In the genomic region with DNA sequence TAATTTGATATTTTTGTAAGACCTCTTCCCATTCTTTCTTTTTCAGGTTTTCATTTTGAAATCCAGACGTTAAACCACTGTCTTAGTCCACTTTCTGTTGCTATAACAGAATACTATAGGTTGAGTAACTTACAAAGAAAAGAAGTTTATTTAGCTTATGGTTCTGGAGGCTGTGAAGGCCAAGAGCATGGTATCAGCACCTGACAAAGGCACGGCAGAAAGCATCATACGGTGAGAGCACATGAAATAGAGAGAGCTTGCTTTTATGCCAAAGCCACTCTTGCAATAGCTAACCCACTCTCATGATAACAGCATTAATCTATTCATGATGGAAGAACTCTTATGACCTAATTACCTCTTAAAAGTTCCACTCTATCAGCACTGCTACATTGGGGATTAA, we compare ENCODE assay signal across 38 cellular contexts.
"Had no signal": no experiment of that assay in that cellular context is flagged by ENCODE, and none has a peak within 500 bp of the region (broad histone marks: within the 10 kb centered on the region; RNA-seq: fewer than 3 reads in every experiment).

No MANE protein-coding gene starts in this region.

- H3K27me3 ChIP-seq: adrenal gland, ascending aorta, body of pancreas, brain microvascular endothelial cell, breast epithelium, cardiac muscle cell had no signal

- H3K9me3 ChIP-seq: adrenal gland, body of pancreas had no signal

- H3K27ac Mint-ChIP-seq: activated naive CD4-positive, alpha-beta T cell treated with anti-CD3 and anti-CD28 coated beads for 36 hours; activated naive CD4-positive, alpha-beta T cell treated with anti-CD3 and anti-CD28 coated beads, Interleukin-2, amount 10 ng/mL, durations not matched to agents 7 days and 5 days; activated naive CD4-positive, alpha-beta T cell treated with anti-CD3 and anti-CD28 coated beads, Interleukin-2, amount 50 U/mL, for 24 hours; activated naive CD4-positive, alpha-beta T cell treated with anti-CD3 and anti-CD28 coated beads, Interleukin-2, amount 50 U/mL, for 72 hours; activated naive CD8-positive, alpha-beta T cell; activated naive CD8-positive, alpha-beta T cell treated with anti-CD3 and anti-CD28 coated beads for 36 hours; activated naive CD8-positive, alpha-beta T cell treated with anti-CD3 and anti-CD28 coated beads, Interleukin-2, amount 10 ng/mL, durations not matched to agents 7 days and 5 days; activated naive CD8-positive, alpha-beta T cell treated with anti-CD3 and anti-CD28 coated beads, Interleukin-2, amount 50 U/mL, for 24 hours; activated T-cell treated with anti-CD3 and anti-CD28 coated beads, Interleukin-2, amount 50 U/mL, for 24 hours; activated T-cell treated with anti-CD3 and anti-CD28 coated beads, Interleukin-2, amount 50 U/mL, for 72 hours; activated T-helper 1 cell treated with anti-CD3 and anti-CD28 coated beads, Interleukin-12 subunit alpha, Interleukin-12 subunit beta, Interleukin-2, Interleukin-4 antibody, amounts not matched to agents 30 ng/mL and 10 ng/mL and 1 ng/mL, durations not matched to agents 14 hours and 24 hours and 36 hours; activated T-helper 17 cell treated with anti-CD3 and anti-CD28 coated beads, Interleukin-2, amount 50 U/mL, for 72 hours; activated T-helper 2 cell treated with anti-CD3 and anti-CD28 coated beads, Interferon-gamma antibody, Interleukin-2, Interleukin-4, amounts not matched to agents 10 μg/mL and 5 μg/mL and 100 μg/mL, durations not matched to agents 14 hours and 24 hours and 36 hours; brain had no signal

- H3K4me3 ChIP-seq: adrenal gland, ascending aorta, body of pancreas, breast epithelium, cardiac muscle cell had no signal

- H3K36me3 ChIP-seq: adrenal gland, ascending aorta, brain microvascular endothelial cell, breast epithelium, cardiac muscle cell had no signal

- DNase-seq: activated effector memory CD4-positive, alpha-beta T cell treated with anti-CD3 and anti-CD28 coated beads, Interleukin-2, amount 50 U/mL, for 16 hours; activated effector memory CD4-positive, alpha-beta T cell treated with Interleukin-2 at 50 U/mL for 16 hours; activated gamma-delta T cell; activated gamma-delta T cell treated with Interleukin-2 at 50 U/mL for 16 hours; activated naive CD4-positive, alpha-beta T cell; activated naive CD4-positive, alpha-beta T cell treated with anti-CD3 and anti-CD28 coated beads for 36 hours; activated naive CD4-positive, alpha-beta T cell treated with anti-CD3 and anti-CD28 coated beads, Interleukin-2, amount 10 ng/mL, durations not matched to agents 7 days and 5 days; activated naive CD4-positive, alpha-beta T cell treated with anti-CD3 and anti-CD28 coated beads, Interleukin-2, amount 50 U/mL, for 16 hours; activated naive CD4-positive, alpha-beta T cell treated with Interleukin-2 at 50 U/mL for 16 hours; activated naive CD8-positive, alpha-beta T cell treated with anti-CD3 and anti-CD28 coated beads for 36 hours; activated naive CD8-positive, alpha-beta T cell treated with anti-CD3 and anti-CD28 coated beads, Interleukin-2, amount 10 ng/mL, durations not matched to agents 7 days and 5 days; activated naive CD8-positive, alpha-beta T cell treated with anti-CD3 and anti-CD28 coated beads, Interleukin-2, amount 50 U/mL, for 24 hours; activated T-cell treated with anti-CD3 and anti-CD28 coated beads, Interleukin-2, amount 50 U/mL, for 1 hour; activated T-cell treated with anti-CD3 and anti-CD28 coated beads, Interleukin-2, amount 50 U/mL, for 24 hours; activated T-cell treated with anti-CD3 and anti-CD28 coated beads, Interleukin-2, amount 50 U/mL, for 4 hours; activated T-cell treated with anti-CD3 and anti-CD28 coated beads, Interleukin-2, amount 50 U/mL, for 48 hours; activated T-cell treated with anti-CD3 and anti-CD28 coated beads, Interleukin-2, amount 50 U/mL, for 72 hours; adrenal gland; amygdala; anterior cingulate cortex; aorta; body of pancreas; caudate nucleus; central memory CD4-positive, alpha-beta T cell; cerebellar nuclear complex had no signal

- ATAC-seq: activated naive CD4-positive, alpha-beta T cell treated with anti-CD3 and anti-CD28 coated beads, Interleukin-2, amount 50 U/mL, for 72 hours; activated naive CD8-positive, alpha-beta T cell treated with anti-CD3 and anti-CD28 coated beads, Interleukin-2, amount 50 U/mL, for 24 hours; activated T-cell treated with anti-CD3 and anti-CD28 coated beads, Interleukin-2, amount 50 U/mL, for 4 hours; activated T-cell treated with anti-CD3 and anti-CD28 coated beads, Interleukin-2, amount 50 U/mL, for 72 hours; activated T-helper 17 cell treated with anti-CD3 and anti-CD28 coated beads, Interleukin-2, amount 50 U/mL, for 72 hours; body of pancreas had no signal

- H3K4me3 Mint-ChIP-seq: activated naive CD4-positive, alpha-beta T cell treated with anti-CD3 and anti-CD28 coated beads for 36 hours; activated naive CD4-positive, alpha-beta T cell treated with anti-CD3 and anti-CD28 coated beads, Interleukin-2, amount 10 ng/mL, durations not matched to agents 7 days and 5 days; activated naive CD4-positive, alpha-beta T cell treated with anti-CD3 and anti-CD28 coated beads, Interleukin-2, amount 50 U/mL, for 24 hours; activated naive CD8-positive, alpha-beta T cell; activated naive CD8-positive, alpha-beta T cell treated with anti-CD3 and anti-CD28 coated beads for 36 hours; activated naive CD8-positive, alpha-beta T cell treated with anti-CD3 and anti-CD28 coated beads, Interleukin-2, amount 10 ng/mL, durations not matched to agents 7 days and 5 days; activated naive CD8-positive, alpha-beta T cell treated with anti-CD3 and anti-CD28 coated beads, Interleukin-2, amount 50 U/mL, for 24 hours; activated T-cell treated with anti-CD3 and anti-CD28 coated beads, Interleukin-2, amount 50 U/mL, for 24 hours; activated T-cell treated with anti-CD3 and anti-CD28 coated beads, Interleukin-2, amount 50 U/mL, for 4 hours; activated T-cell treated with anti-CD3 and anti-CD28 coated beads, Interleukin-2, amount 50 U/mL, for 72 hours; activated T-helper 1 cell treated with anti-CD3 and anti-CD28 coated beads, Interleukin-12 subunit alpha, Interleukin-12 subunit beta, Interleukin-2, Interleukin-4 antibody, amounts not matched to agents 30 ng/mL and 10 ng/mL and 1 ng/mL, durations not matched to agents 14 hours and 24 hours and 36 hours; activated T-helper 17 cell treated with anti-CD3 and anti-CD28 coated beads, Interleukin-2, amount 50 U/mL, for 72 hours; brain; central memory CD8-positive, alpha-beta T cell had no signal

- H3K27ac ChIP-seq: adrenal gland, ascending aorta, body of pancreas, brain microvascular endothelial cell, breast epithelium, cardiac muscle cell had no signal

- H3K4me1 ChIP-seq: adrenal gland, ascending aorta, body of pancreas, breast epithelium had no signal

- FAIRE-seq: bronchial epithelial cell had no signal

- H3K36me3 Mint-ChIP-seq: activated naive CD4-positive, alpha-beta T cell treated with anti-CD3 and anti-CD28 coated beads, Interleukin-2, amount 10 ng/mL, durations not matched to agents 7 days and 5 days; activated naive CD4-positive, alpha-beta T cell treated with anti-CD3 and anti-CD28 coated beads, Interleukin-2, amount 50 U/mL, for 24 hours; activated naive CD4-positive, alpha-beta T cell treated with anti-CD3 and anti-CD28 coated beads, Interleukin-2, amount 50 U/mL, for 72 hours; activated naive CD8-positive, alpha-beta T cell; activated naive CD8-positive, alpha-beta T cell treated with anti-CD3 and anti-CD28 coated beads for 36 hours; activated naive CD8-positive, alpha-beta T cell treated with anti-CD3 and anti-CD28 coated beads, Interleukin-2, amount 10 ng/mL, durations not matched to agents 7 days and 5 days; brain had no signal

- H3K27me3 Mint-ChIP-seq: activated naive CD4-positive, alpha-beta T cell treated with anti-CD3 and anti-CD28 coated beads, Interleukin-2, amount 10 ng/mL, durations not matched to agents 7 days and 5 days; activated naive CD4-positive, alpha-beta T cell treated with anti-CD3 and anti-CD28 coated beads, Interleukin-2, amount 50 U/mL, for 24 hours; activated naive CD8-positive, alpha-beta T cell; activated naive CD8-positive, alpha-beta T cell treated with anti-CD3 and anti-CD28 coated beads for 36 hours; activated naive CD8-positive, alpha-beta T cell treated with anti-CD3 and anti-CD28 coated beads, Interleukin-2, amount 10 ng/mL, durations not matched to agents 7 days and 5 days; activated naive CD8-positive, alpha-beta T cell treated with anti-CD3 and anti-CD28 coated beads, Interleukin-2, amount 50 U/mL, for 24 hours; activated T-cell treated with anti-CD3 and anti-CD28 coated beads, Interleukin-2, amount 50 U/mL, for 24 hours; activated T-helper 17 cell treated with anti-CD3 and anti-CD28 coated beads, Interleukin-2, amount 50 U/mL, for 72 hours; brain; central memory CD8-positive, alpha-beta T cell had no signal

- H3K4me1 Mint-ChIP-seq: activated naive CD4-positive, alpha-beta T cell treated with anti-CD3 and anti-CD28 coated beads, Interleukin-2, amount 10 ng/mL, durations not matched to agents 7 days and 5 days; activated naive CD4-positive, alpha-beta T cell treated with anti-CD3 and anti-CD28 coated beads, Interleukin-2, amount 50 U/mL, for 24 hours; activated naive CD8-positive, alpha-beta T cell treated with anti-CD3 and anti-CD28 coated beads for 36 hours; activated naive CD8-positive, alpha-beta T cell treated with anti-CD3 and anti-CD28 coated beads, Interleukin-2, amount 10 ng/mL, durations not matched to agents 7 days and 5 days; activated naive CD8-positive, alpha-beta T cell treated with anti-CD3 and anti-CD28 coated beads, Interleukin-2, amount 50 U/mL, for 24 hours; activated T-helper 17 cell treated with anti-CD3 and anti-CD28 coated beads, Interleukin-2, amount 50 U/mL, for 72 hours; central memory CD8-positive, alpha-beta T cell had no signal
